ENCODE assay signal across 20 cellular contexts in the genomic region with DNA sequence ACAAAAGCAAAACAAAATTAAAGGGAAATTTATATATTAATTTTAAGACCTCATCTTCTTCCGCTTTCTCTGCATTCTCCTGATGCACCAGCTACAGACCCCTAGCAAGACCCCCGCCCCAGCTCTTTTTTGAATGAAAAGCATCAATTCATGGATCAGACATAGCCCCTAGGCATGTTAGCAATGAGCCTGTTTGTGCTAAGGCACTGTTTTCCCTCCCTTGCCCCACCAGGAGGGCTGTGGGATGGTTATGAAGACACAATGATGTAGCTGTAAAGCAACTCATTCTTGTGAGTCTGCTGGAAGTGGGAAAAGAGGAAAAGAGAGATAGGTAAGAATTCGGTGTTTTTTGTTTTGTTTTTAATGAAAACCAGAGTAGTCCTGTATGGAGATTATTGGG.
DNase-seq lines count a peak whose midpoint lies in the region; ATAC-seq and TF ChIP-seq lines count a peak whose summit lies in the region.
"Had no signal": no experiment of that assay in that cellular context is flagged by ENCODE, and none has a peak within 500 bp of the region (broad histone marks: within the 10 kb centered on the region; RNA-seq: fewer than 3 reads in every experiment).

No MANE protein-coding gene starts in this region.

- WGBS in esophagus muscularis mucosa = 88% methylated on average over 3 of the region's 3 CpGs
- WGBS in lung, 2 donors = 91 to 98% methylated on average over 3 of the region's 3 CpGs

- TF ChIP-seq POLR2A in esophagus muscularis mucosa (IDR thresholded peaks at IDR 0.05; ENCODE audit: low read depth) = no peak

- no peaks in the 10 kb centered on the region for H3K9me3 ChIP-seq in esophagus muscularis mucosa
- H3K9me3 ChIP-seq in lung (ENCODE audit: control insufficient read depth in 2 of 2, insufficient read depth in 1 of 2, low read length in 1 of 2) = no peaks in the 10 kb centered on the region
- H3K9me3 ChIP-seq: BLaER1 had no signal

- H3K27me3 ChIP-seq in esophagus muscularis mucosa (peaks cover 0 to 9% (median 0%) of the 10 kb centered on the region in 4 donors), lung (ENCODE audit: control insufficient read depth, insufficient read depth) (no peaks in the 10 kb centered on the region)
- H3K27me3 ChIP-seq: BLaER1 had no signal

- no peak overlapping the region for H3K4me3 ChIP-seq in esophagus muscularis mucosa
- no peak overlapping the region for H3K4me3 ChIP-seq in lung
- H3K4me3 ChIP-seq: BLaER1, GM23248 had no signal

- intact Hi-C loops in esophagus muscularis mucosa (cut with DNase I) = no loop called here

- no peak for TF ChIP-seq CTCF in esophagus muscularis mucosa (IDR thresholded peaks at IDR 0.05)
- no peak for TF ChIP-seq CTCF in lung (IDR thresholded peaks at IDR 0.05; ENCODE audit: control extremely low read depth, extremely low read depth)

- no peaks in the 10 kb centered on the region for H3K36me3 ChIP-seq in esophagus muscularis mucosa
- H3K36me3 ChIP-seq in lung (ENCODE audit: control insufficient read depth in 2 of 2, insufficient read depth in 2 of 2, low read length in 2 of 2) = no peaks in the 10 kb centered on the region
- H3K36me3 ChIP-seq: BLaER1 had no signal

- ATAC-seq in lung (ENCODE audit: insufficient read depth, low FRiP score) (no peak), HG03565 (IDR thresholded peaks at IDR 0.05; ENCODE audit: unreplicated experiment) (no peak)
- ATAC-seq: CD8-positive, alpha-beta T cell; HCT116 had no signal

- TF ChIP-seq EP300 in esophagus muscularis mucosa (IDR thresholded peaks at IDR 0.05) = no peak

- DNase-seq in COLO829 (ENCODE audit: low spot score) = peak; percentile 23
- peak; percentile 20 for DNase-seq in NCI-H69 (lab: John Stamatoyannopoulos, UW)
- peak; percentile 72 for DNase-seq in esophagus muscularis mucosa (ENCODE audit: extremely low spot score)
- DNase-seq in lung (ENCODE audit: low spot score) = peak; percentile 23
- no peak for DNase-seq in HUDEP-2 (lab: John Stamatoyannopoulos, UW; ENCODE audit: unreplicated experiment in 76 of 76)
- no peak for DNase-seq in activated gamma-delta T cell (lab: John Stamatoyannopoulos, UW)
- DNase-seq in NCI-H748 (lab: John Stamatoyannopoulos, UW; ENCODE audit: unreplicated experiment) = no peak
- DNase-seq: CD4-positive, CD25-positive, alpha-beta regulatory T cell; CD8-positive, alpha-beta T cell; DMS 273 treated with DMSO at 0.1 percent for 48 hours; DMS79; EL; GF-D8; GM23248; H9 had no signal

- H3K4me1 ChIP-seq in esophagus muscularis mucosa = no peaks in the 10 kb centered on the region
- no peaks in the 10 kb centered on the region for H3K4me1 ChIP-seq in lung (ENCODE audit: control insufficient read depth in 2 of 2, insufficient read depth in 2 of 2, low read length in 2 of 2)

- H3K27ac ChIP-seq in esophagus muscularis mucosa (replicated peaks in 1 of 4) (no peak overlapping the region), lung (ENCODE audit: low read depth in 1 of 2, low read length in 1 of 2) (no peak overlapping the region)
- H3K27ac ChIP-seq: 22Rv1, BLaER1, C4-2B, GM23248 had no signal

Comparison
In these comparisons a context has a peak if more than half of its experiments do, and no peak if none do; other contexts are left out.
1. DNase-seq: peak in COLO829 (single experiment), NCI-H69 (single experiment), esophagus muscularis mucosa (single experiment) and lung (single experiment); none in HUDEP-2 (0 of 76), activated gamma-delta T cell (single experiment) and NCI-H748 (single experiment).